In the genomic region with DNA sequence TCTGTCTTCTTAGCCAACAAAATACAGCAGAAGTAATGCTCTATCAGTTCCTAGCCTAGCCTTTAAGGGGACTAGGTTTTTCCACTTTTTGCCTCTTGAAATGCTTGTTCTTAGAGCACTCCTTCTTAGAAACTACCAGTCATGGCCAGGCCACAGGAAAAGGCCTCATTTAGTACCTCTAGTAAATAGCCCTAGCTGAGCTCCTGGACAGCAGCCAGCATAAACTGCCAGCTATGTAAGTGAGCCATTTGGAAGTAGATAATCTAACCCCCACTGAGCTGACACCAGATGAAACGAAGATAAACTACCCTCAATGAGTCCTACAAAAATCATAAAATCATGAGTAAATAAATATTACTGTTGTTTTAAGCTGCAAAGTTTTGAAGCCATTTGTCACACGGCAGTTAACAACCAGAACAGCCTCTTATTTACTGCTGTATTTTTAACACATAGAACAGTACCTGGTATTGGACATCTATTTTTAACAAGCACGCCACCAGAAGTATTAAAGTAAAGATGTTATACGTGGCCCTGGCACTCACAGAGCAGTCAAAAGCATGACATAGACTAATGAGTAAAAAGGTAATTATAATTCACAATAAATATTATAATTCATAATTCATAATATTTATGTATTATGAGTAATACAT, we compare ENCODE assay signal across 11 cellular contexts. TPM values are rescaled to one million over a fixed set of nuclear protein-coding genes. Genes with fewer than 3 reads are reported as not detected.
DNase-seq lines count a peak whose midpoint lies in the region; ATAC-seq and FAIRE-seq lines count a peak whose summit lies in the region.
"Had no signal": no experiment of that assay in that cellular context is flagged by ENCODE, and none has a peak within 500 bp of the region (broad histone marks: within the 10 kb centered on the region; RNA-seq: fewer than 3 reads in every experiment).

No MANE protein-coding gene starts in this region.

- H3K36me3 ChIP-seq in H7 (replicated peaks; ENCODE audit: control insufficient read depth, insufficient read depth, low read length), result no peaks in the 10 kb centered on the region

- peak overlapping the region; percentile 40 for H3K27ac Mint-ChIP-seq in activated T-cell treated with anti-CD3 and anti-CD28 coated beads, Interleukin-2, amount 50 U/mL, for 72 hours
- no peak overlapping the region for H3K27ac Mint-ChIP-seq in activated T-cell treated with anti-CD3 and anti-CD28 coated beads, Interleukin-2, amount 50 U/mL, for 24 hours
- peak overlapping the region; percentile 39 for H3K27ac Mint-ChIP-seq in stimulated activated naive B cell treated with anti-CD40 and anti-IgM and Interleukin-4, amounts not matched to agents 10 μg/mL and 1 μg/mL and 100 μg/mL, for 72 hours
- H3K27ac Mint-ChIP-seq: activated naive CD8-positive, alpha-beta T cell had no signal

- no peaks in the 10 kb centered on the region for H3K27me3 ChIP-seq in H7 (ENCODE audit: control insufficient read depth, insufficient read depth, low read length)
- H3K27me3 ChIP-seq: BLaER1 treated with 17β-estradiol and CSF1 and Interleukin-3, amounts not matched to agents 10 nM and 100 nM had no signal

- H3K27me3 Mint-ChIP-seq in activated T-cell treated with anti-CD3 and anti-CD28 coated beads, Interleukin-2, amount 50 U/mL, for 72 hours (ENCODE audit: low read depth), result no peaks in the 10 kb centered on the region
- H3K27me3 Mint-ChIP-seq in activated T-cell treated with anti-CD3 and anti-CD28 coated beads, Interleukin-2, amount 50 U/mL, for 24 hours, result no peaks in the 10 kb centered on the region
- H3K27me3 Mint-ChIP-seq in stimulated activated naive B cell treated with anti-CD40 and anti-IgM and Interleukin-4, amounts not matched to agents 10 μg/mL and 1 μg/mL and 100 μg/mL, for 72 hours, result no peaks in the 10 kb centered on the region
- H3K27me3 Mint-ChIP-seq: activated naive CD8-positive, alpha-beta T cell had no signal

- peaks cover 16% of the 10 kb centered on the region for H3K4me1 Mint-ChIP-seq in activated T-cell treated with anti-CD3 and anti-CD28 coated beads, Interleukin-2, amount 50 U/mL, for 72 hours (ENCODE audit: low read depth)
- H3K4me1 Mint-ChIP-seq in activated T-cell treated with anti-CD3 and anti-CD28 coated beads, Interleukin-2, amount 50 U/mL, for 24 hours (ENCODE audit: low read depth), result peaks cover 21% of the 10 kb centered on the region
- peaks cover 15 to 34% of the 10 kb centered on the region in 2 donors for H3K4me1 Mint-ChIP-seq in stimulated activated naive B cell treated with anti-CD40 and anti-IgM and Interleukin-4, amounts not matched to agents 10 μg/mL and 1 μg/mL and 100 μg/mL, for 72 hours

- H3K4me3 Mint-ChIP-seq in activated T-cell treated with anti-CD3 and anti-CD28 coated beads, Interleukin-2, amount 50 U/mL, for 72 hours, result no peak overlapping the region
- H3K4me3 Mint-ChIP-seq in activated T-cell treated with anti-CD3 and anti-CD28 coated beads, Interleukin-2, amount 50 U/mL, for 24 hours, result no peak overlapping the region
- H3K4me3 Mint-ChIP-seq in stimulated activated naive B cell treated with anti-CD40 and anti-IgM and Interleukin-4, amounts not matched to agents 10 μg/mL and 1 μg/mL and 100 μg/mL, for 72 hours, result no peak overlapping the region
- H3K4me3 Mint-ChIP-seq: activated naive CD8-positive, alpha-beta T cell had no signal

- H3K36me3 Mint-ChIP-seq in activated T-cell treated with anti-CD3 and anti-CD28 coated beads, Interleukin-2, amount 50 U/mL, for 72 hours (ENCODE audit: insufficient read depth in 2 of 2), result peaks cover 5 to 37% of the 10 kb centered on the region in 2 donors
- peaks cover 58% of the 10 kb centered on the region for H3K36me3 Mint-ChIP-seq in activated T-cell treated with anti-CD3 and anti-CD28 coated beads, Interleukin-2, amount 50 U/mL, for 24 hours (ENCODE audit: low read depth)
- peaks cover 46 to 63% of the 10 kb centered on the region in 2 donors for H3K36me3 Mint-ChIP-seq in stimulated activated naive B cell treated with anti-CD40 and anti-IgM and Interleukin-4, amounts not matched to agents 10 μg/mL and 1 μg/mL and 100 μg/mL, for 72 hours

- DNase-seq in activated T-cell treated with anti-CD3 and anti-CD28 coated beads, Interleukin-2, amount 50 U/mL, for 72 hours, result no peak
- DNase-seq in activated T-cell treated with anti-CD3 and anti-CD28 coated beads, Interleukin-2, amount 50 U/mL, for 24 hours, result no peak
- peak; percentile 89 for DNase-seq in NCI-H69 (lab: John Stamatoyannopoulos, UW)
- peak; percentile 40 for DNase-seq in dermis blood vessel endothelial cell
- no peak for DNase-seq in stimulated activated naive B cell treated with anti-CD40 and anti-IgM and Interleukin-4, amounts not matched to agents 10 μg/mL and 1 μg/mL and 100 μg/mL, for 72 hours
- DNase-seq in frontal cortex (ENCODE audit: low spot score in 2 of 2), result no peak
- DNase-seq in H7, result no peak
- DNase-seq: hippocampal formation had no signal

- H3K4me3 ChIP-seq in H7 (ENCODE audit: insufficient read depth, low read depth, low read length), result no peak overlapping the region
- H3K4me3 ChIP-seq: BLaER1 treated with 17β-estradiol and CSF1 and Interleukin-3, amounts not matched to agents 10 nM and 100 nM had no signal

- no peak for ATAC-seq in activated T-cell treated with anti-CD3 and anti-CD28 coated beads, Interleukin-2, amount 50 U/mL, for 72 hours (replicated peaks in 1 of 2)
- ATAC-seq in stimulated activated naive B cell treated with anti-CD40 and anti-IgM and Interleukin-4, amounts not matched to agents 10 μg/mL and 1 μg/mL and 100 μg/mL, for 72 hours (replicated peaks), result no peak
- ATAC-seq in GM18858 (IDR thresholded peaks at IDR 0.05; ENCODE audit: unreplicated experiment), result no peak

- FAIRE-seq in frontal cortex (lab: Jason Lieb, UNC), result no peak

- peaks cover 3 to 5% of the 10 kb centered on the region in 2 donors for H3K9me3 Mint-ChIP-seq in activated T-cell treated with anti-CD3 and anti-CD28 coated beads, Interleukin-2, amount 50 U/mL, for 72 hours
- no peaks in the 10 kb centered on the region for H3K9me3 Mint-ChIP-seq in activated T-cell treated with anti-CD3 and anti-CD28 coated beads, Interleukin-2, amount 50 U/mL, for 24 hours
- peaks cover 0 to 3% of the 10 kb centered on the region in 2 donors for H3K9me3 Mint-ChIP-seq in stimulated activated naive B cell treated with anti-CD40 and anti-IgM and Interleukin-4, amounts not matched to agents 10 μg/mL and 1 μg/mL and 100 μg/mL, for 72 hours

RNA-seq across cellular contexts. Expression of a gene that starts 12.0 kb away (rescaled TPM):
- total RNA-seq in activated T-cell treated with anti-CD3 and anti-CD28 coated beads, Interleukin-2, amount 50 U/mL, for 72 hours, result 10 to 100 TPM; 51.2 to 52.4 TPM
- total RNA-seq in dermis blood vessel endothelial cell (98.7 and 104 TPM in 2 replicates), frontal cortex (77.5 TPM)
- 26.8 and 56.0 TPM in 2 replicates for total RNA-seq in H7 (2014; rRNA removed; shearing (Covaris generic))

Comparison
In these comparisons a context has a peak if more than half of its experiments do, and no peak if none do; other contexts are left out.
1. DNase-seq: peak in NCI-H69 (single experiment) and dermis blood vessel endothelial cell (single experiment); none in activated T-cell treated with anti-CD3 and anti-CD28 coated beads, Interleukin-2, amount 50 U/mL, for 72 hours (0 of 2), activated T-cell treated with anti-CD3 and anti-CD28 coated beads, Interleukin-2, amount 50 U/mL, for 24 hours (single experiment), stimulated activated naive B cell treated with anti-CD40 and anti-IgM and Interleukin-4, amounts not matched to agents 10 μg/mL and 1 μg/mL and 100 μg/mL, for 72 hours (single experiment), frontal cortex (0 of 2) and H7 (single experiment).